In the genomic region with DNA sequence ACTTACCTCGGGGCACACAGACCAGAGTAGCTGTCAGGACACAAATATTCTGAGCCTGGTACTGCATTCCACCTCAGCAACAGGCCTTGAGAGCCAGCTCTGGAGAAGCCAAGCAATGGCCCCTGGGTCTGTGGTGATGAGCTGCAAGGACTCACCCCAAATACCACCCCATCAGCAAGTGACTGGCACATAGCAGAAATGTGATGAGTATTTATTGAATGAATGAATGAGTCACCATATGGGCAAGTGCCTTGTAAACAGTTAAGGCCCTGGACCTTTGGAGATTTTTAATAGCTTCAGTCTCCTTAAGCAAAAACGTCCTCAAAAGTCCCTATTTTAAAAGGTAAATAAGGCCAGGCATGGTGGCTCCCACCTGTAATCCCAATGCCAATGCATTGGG, we compare ENCODE assay signal across 26 cellular contexts. TPM values are rescaled to one million over a fixed set of nuclear protein-coding genes. Genes with fewer than 3 reads are reported as not detected.
"Had no signal": no experiment of that assay in that cellular context is flagged by ENCODE, and none has a peak within 500 bp of the region (broad histone marks: within the 10 kb centered on the region; RNA-seq: fewer than 3 reads in every experiment).

No MANE protein-coding gene starts in this region.

- H3K27me3 ChIP-seq: Peyer's patch, SJSA1 had no signal

- H3K4me1 ChIP-seq: Peyer's patch, SJSA1 had no signal

- H2AFZ ChIP-seq: PC-9 had no signal

- H3K9me3 ChIP-seq: Peyer's patch, SJSA1 had no signal

- DNase-seq: KBM-7, MV-4-11, NCI-H1048, NCI-H1105, NCI-H1417, NCI-H1436 treated with DMSO at 0.1 percent for 48 hours, NCI-H1694, NCI-H1930, NCI-H2081, NCI-H2107, NCI-H226, NCI-H446, NCI-H510A, NCI-H524 treated with DMSO at 0.1 percent for 48 hours, NCI-H69, NCI-H774, PC-9, Peyer's patch, Right ventricle myocardium superior, RPMI8226, SIG-M5 had no signal

- H3K27ac ChIP-seq: PC-9, Peyer's patch, SJSA1, SK-N-MC had no signal

- H3K4me2 ChIP-seq: PC-9 had no signal

- H3K36me3 ChIP-seq: Peyer's patch, SJSA1 had no signal

- H3K4me3 ChIP-seq: PC-9, Peyer's patch, SJSA1, SK-N-MC had no signal

RNA-seq across cellular contexts. Expression of a gene that starts 18.2 kb away (rescaled TPM):
- total RNA-seq: HT-29, LHCN-M2, OCI-LY7, PC-9, Peyer's patch, Right ventricle myocardium superior, SJSA1 had no signal
